17 cellular contexts compared by ENCODE assay signal in the genomic region with DNA sequence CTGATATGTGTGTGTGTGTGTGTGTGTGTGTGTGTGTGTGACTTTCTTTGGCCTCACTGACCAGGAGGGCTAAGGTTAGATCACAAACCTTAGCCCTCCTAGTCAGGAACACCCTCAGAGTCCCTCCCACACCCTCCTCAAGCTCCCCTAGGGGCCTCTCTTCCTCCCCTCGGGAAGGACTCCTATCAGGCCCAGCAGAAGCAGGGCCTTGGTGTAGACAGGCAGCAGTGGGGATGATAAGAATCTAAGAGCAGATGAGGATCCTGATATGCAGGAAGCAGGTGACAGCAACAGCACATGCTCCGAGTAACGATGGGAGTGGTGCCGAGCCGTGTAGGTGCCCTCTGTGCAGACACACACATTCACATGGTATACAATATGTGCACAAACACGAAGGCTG. TPM values are rescaled to one million over a fixed set of nuclear protein-coding genes. Genes with fewer than 3 reads are reported as not detected.
A peak's percentile ranks its signal among the peaks of the same experiment; 100 is the strongest.
DNase-seq lines count a peak whose midpoint lies in the region; ATAC-seq lines count a peak whose summit lies in the region.
"Had no signal": no experiment of that assay in that cellular context is flagged by ENCODE, and none has a peak within 500 bp of the region (broad histone marks: within the 10 kb centered on the region; RNA-seq: fewer than 3 reads in every experiment).

No MANE protein-coding gene starts in this region.

- H3K9me3 ChIP-seq in mesenchymal stem cell (ENCODE audit: control insufficient read depth, low read length), result no peaks in the 10 kb centered on the region

- no peak overlapping the region for H2BK120ac ChIP-seq in mesenchymal stem cell (ENCODE audit: low read depth, low read length)

- peak; percentile 26 for ATAC-seq in activated naive CD8-positive, alpha-beta T cell treated with anti-CD3 and anti-CD28 coated beads, Interleukin-2, amount 10 ng/mL, durations not matched to agents 7 days and 5 days (ENCODE audit: low read depth)
- ATAC-seq in activated naive CD8-positive, alpha-beta T cell treated with anti-CD3 and anti-CD28 coated beads, Interleukin-2, amount 50 U/mL, for 24 hours, result no peak
- ATAC-seq in T-cell (replicated peaks in 1 of 4) (peak in 3 of 4 experiments; percentile 40 to 47 (median 44)), GM21367 (IDR thresholded peaks at IDR 0.05; ENCODE audit: unreplicated experiment) (no peak)
- ATAC-seq in activated CD8-positive, alpha-beta memory T cell treated with anti-CD3 and anti-CD28 coated beads, Interleukin-2, amount 10 ng/mL, durations not matched to agents 7 days and 5 days, result no peak
- ATAC-seq: Panc1 had no signal

- H3K27me3 ChIP-seq in mesenchymal stem cell (ENCODE audit: control insufficient read depth in 1 of 2, insufficient read depth in 1 of 2, low read length in 2 of 2), result no peaks in the 10 kb centered on the region

- no peak overlapping the region for H3K4me2 ChIP-seq in mesenchymal stem cell (ENCODE audit: low read length, poor library complexity, severe bottlenecking)

- H3K14ac ChIP-seq in mesenchymal stem cell (ENCODE audit: low read length in 2 of 2), result no peak overlapping the region

- POLR2A ChIA-PET in activated naive CD8-positive, alpha-beta T cell treated with anti-CD3 and anti-CD28 coated beads, Interleukin-2, amount 10 ng/mL, durations not matched to agents 7 days and 5 days (lab: Charles Lee), result no interaction called here
- POLR2A ChIA-PET in T-cell (lab: Charles Lee), result interaction anchor here in 1 of 2 donors (0.6 kb wide), 1 partner anchor 264 kb away, joined by 4 read pairs; no protein-coding TSS in a partner anchor

- H3K36me3 ChIP-seq in mesenchymal stem cell (ENCODE audit: control insufficient read depth in 1 of 2, insufficient read depth in 2 of 2, low read depth in 1 of 2, low read length in 2 of 2), result peaks cover 6 to 21% of the 10 kb centered on the region in 2 experiments

- WGBS in mesenchymal stem cell, result 82% methylated on average over 5 of the region's 6 CpGs

- H3K27ac ChIP-seq in mesenchymal stem cell (ENCODE audit: low read length, poor library complexity, severe bottlenecking), result no peak overlapping the region
- H3K27ac ChIP-seq: C4-2B had no signal

- no peak for DNase-seq in activated naive CD8-positive, alpha-beta T cell treated with anti-CD3 and anti-CD28 coated beads, Interleukin-2, amount 10 ng/mL, durations not matched to agents 7 days and 5 days
- no peak for DNase-seq in activated naive CD8-positive, alpha-beta T cell treated with anti-CD3 and anti-CD28 coated beads, Interleukin-2, amount 50 U/mL, for 24 hours
- DNase-seq in T-cell, result no peak
- DNase-seq in mesenchymal stem cell, result no peak
- no peak for DNase-seq in activated CD8-positive, alpha-beta memory T cell treated with anti-CD3 and anti-CD28 coated beads, Interleukin-2, amount 10 ng/mL, durations not matched to agents 7 days and 5 days
- no peak for DNase-seq in DMS79 treated with DMSO at 0.1 percent for 48 hours (lab: John Stamatoyannopoulos, UW)
- DNase-seq in activated effector memory CD4-positive, alpha-beta T cell treated with anti-CD3 and anti-CD28 coated beads, Interleukin-2, amount 50 U/mL, for 16 hours, result no peak
- DNase-seq: Karpas-422, NCI-H1105 treated with DMSO at 0.1 percent for 48 hours, NCI-H187, NCI-H2171, NCI-H446 treated with DMSO at 0.1 percent for 48 hours, NCI-H774, Right ventricle myocardium superior had no signal

- H3K27ac Mint-ChIP-seq in activated naive CD8-positive, alpha-beta T cell treated with anti-CD3 and anti-CD28 coated beads, Interleukin-2, amount 10 ng/mL, durations not matched to agents 7 days and 5 days, result no peak overlapping the region
- H3K27ac Mint-ChIP-seq in activated naive CD8-positive, alpha-beta T cell treated with anti-CD3 and anti-CD28 coated beads, Interleukin-2, amount 50 U/mL, for 24 hours, result no peak overlapping the region
- H3K27ac Mint-ChIP-seq in T-cell, result no peak overlapping the region
- H3K27ac Mint-ChIP-seq in activated CD8-positive, alpha-beta memory T cell treated with anti-CD3 and anti-CD28 coated beads, Interleukin-2, amount 10 ng/mL, durations not matched to agents 7 days and 5 days, result no peak overlapping the region

- H3K4me1 ChIP-seq in mesenchymal stem cell (ENCODE audit: control insufficient read depth, insufficient read depth, low read depth, low read length), result peaks cover 14% of the 10 kb centered on the region

- no peak overlapping the region for H3K4me3 Mint-ChIP-seq in activated naive CD8-positive, alpha-beta T cell treated with anti-CD3 and anti-CD28 coated beads, Interleukin-2, amount 10 ng/mL, durations not matched to agents 7 days and 5 days
- no peak overlapping the region for H3K4me3 Mint-ChIP-seq in activated naive CD8-positive, alpha-beta T cell treated with anti-CD3 and anti-CD28 coated beads, Interleukin-2, amount 50 U/mL, for 24 hours
- H3K4me3 Mint-ChIP-seq in T-cell, result no peak overlapping the region
- no peak overlapping the region for H3K4me3 Mint-ChIP-seq in activated CD8-positive, alpha-beta memory T cell treated with anti-CD3 and anti-CD28 coated beads, Interleukin-2, amount 10 ng/mL, durations not matched to agents 7 days and 5 days

- no peak overlapping the region for H2BK5ac ChIP-seq in mesenchymal stem cell (ENCODE audit: low read depth, low read length, poor library complexity, severe bottlenecking)

- H3K23ac ChIP-seq in mesenchymal stem cell (ENCODE audit: low read length in 2 of 2), result no peak overlapping the region

- H2BK15ac ChIP-seq in mesenchymal stem cell (ENCODE audit: low read depth, poor library complexity, severe bottlenecking), result no peak overlapping the region

- no peaks in the 10 kb centered on the region for H3K27me3 Mint-ChIP-seq in activated naive CD8-positive, alpha-beta T cell treated with anti-CD3 and anti-CD28 coated beads, Interleukin-2, amount 10 ng/mL, durations not matched to agents 7 days and 5 days
- H3K27me3 Mint-ChIP-seq in activated naive CD8-positive, alpha-beta T cell treated with anti-CD3 and anti-CD28 coated beads, Interleukin-2, amount 50 U/mL, for 24 hours, result no peaks in the 10 kb centered on the region
- H3K27me3 Mint-ChIP-seq in T-cell, result no peaks in the 10 kb centered on the region
- H3K27me3 Mint-ChIP-seq in activated CD8-positive, alpha-beta memory T cell treated with anti-CD3 and anti-CD28 coated beads, Interleukin-2, amount 10 ng/mL, durations not matched to agents 7 days and 5 days, result no peaks in the 10 kb centered on the region

- peak overlapping the region; percentile 6 for H4K91ac ChIP-seq in mesenchymal stem cell (ENCODE audit: low read length)

- H2AFZ ChIP-seq in mesenchymal stem cell (ENCODE audit: low read depth, low read length), result no peak overlapping the region

- no peaks in the 10 kb centered on the region for H3K79me1 ChIP-seq in mesenchymal stem cell (replicated peaks; ENCODE audit: low read length, poor library complexity, severe bottlenecking)

- H2BK12ac ChIP-seq in mesenchymal stem cell (ENCODE audit: low read length in 2 of 2), result no peak overlapping the region

- H3K36me3 Mint-ChIP-seq in activated naive CD8-positive, alpha-beta T cell treated with anti-CD3 and anti-CD28 coated beads, Interleukin-2, amount 10 ng/mL, durations not matched to agents 7 days and 5 days, result peaks cover 7% of the 10 kb centered on the region
- H3K36me3 Mint-ChIP-seq in activated naive CD8-positive, alpha-beta T cell treated with anti-CD3 and anti-CD28 coated beads, Interleukin-2, amount 50 U/mL, for 24 hours (ENCODE audit: low read depth), result peaks cover 9% of the 10 kb centered on the region
- H3K36me3 Mint-ChIP-seq in T-cell, result peaks cover 17% of the 10 kb centered on the region
- H3K36me3 Mint-ChIP-seq in activated CD8-positive, alpha-beta memory T cell treated with anti-CD3 and anti-CD28 coated beads, Interleukin-2, amount 10 ng/mL, durations not matched to agents 7 days and 5 days, result peaks cover 9% of the 10 kb centered on the region

- no peak overlapping the region for H4K8ac ChIP-seq in mesenchymal stem cell (ENCODE audit: low read length)

- peaks cover 4% of the 10 kb centered on the region for H3K4me1 Mint-ChIP-seq in activated naive CD8-positive, alpha-beta T cell treated with anti-CD3 and anti-CD28 coated beads, Interleukin-2, amount 10 ng/mL, durations not matched to agents 7 days and 5 days
- H3K4me1 Mint-ChIP-seq in activated naive CD8-positive, alpha-beta T cell treated with anti-CD3 and anti-CD28 coated beads, Interleukin-2, amount 50 U/mL, for 24 hours, result no peaks in the 10 kb centered on the region
- peaks cover 7 to 16% (median 16%) of the 10 kb centered on the region in 3 donors for H3K4me1 Mint-ChIP-seq in T-cell
- H3K4me1 Mint-ChIP-seq in activated CD8-positive, alpha-beta memory T cell treated with anti-CD3 and anti-CD28 coated beads, Interleukin-2, amount 10 ng/mL, durations not matched to agents 7 days and 5 days, result peaks cover 3% of the 10 kb centered on the region

- H3K9ac ChIP-seq in mesenchymal stem cell (ENCODE audit: low read length), result no peak overlapping the region

- no peak overlapping the region for H3K18ac ChIP-seq in mesenchymal stem cell (ENCODE audit: low read depth in 1 of 2, low read length in 2 of 2)

- no peaks in the 10 kb centered on the region for H3K9me3 Mint-ChIP-seq in activated naive CD8-positive, alpha-beta T cell treated with anti-CD3 and anti-CD28 coated beads, Interleukin-2, amount 10 ng/mL, durations not matched to agents 7 days and 5 days
- H3K9me3 Mint-ChIP-seq in activated naive CD8-positive, alpha-beta T cell treated with anti-CD3 and anti-CD28 coated beads, Interleukin-2, amount 50 U/mL, for 24 hours, result no peaks in the 10 kb centered on the region
- H3K9me3 Mint-ChIP-seq in T-cell, result no peaks in the 10 kb centered on the region
- no peaks in the 10 kb centered on the region for H3K9me3 Mint-ChIP-seq in activated CD8-positive, alpha-beta memory T cell treated with anti-CD3 and anti-CD28 coated beads, Interleukin-2, amount 10 ng/mL, durations not matched to agents 7 days and 5 days (ENCODE audit: low read depth)

- H3K4me3 ChIP-seq in mesenchymal stem cell (ENCODE audit: insufficient read depth in 1 of 2, low read depth in 1 of 2, low read length in 2 of 2), result no peak overlapping the region

- CTCF ChIA-PET in T-cell (lab: Charles Lee), result no interaction called here
- CTCF ChIA-PET in activated CD8-positive, alpha-beta memory T cell treated with anti-CD3 and anti-CD28 coated beads, Interleukin-2, amount 10 ng/mL, durations not matched to agents 7 days and 5 days (lab: Charles Lee), result interaction anchor here (0.7 to 1.5 kb wide), 3 partner anchors 36 to 313 kb away, joined by 3 to 5 read pairs (median 3); no protein-coding TSS in a partner anchor

- no peak overlapping the region for H3K4ac ChIP-seq in mesenchymal stem cell (ENCODE audit: low read depth in 1 of 2, low read length in 2 of 2)

- H2AK5ac ChIP-seq in mesenchymal stem cell (ENCODE audit: low read length, severe bottlenecking), result no peak overlapping the region

RNA-seq across cellular contexts. Expression of gene PLEK2, which starts 20.7 kb away (rescaled TPM):
- under 1 TPM; 0.85 to 0.97 TPM for total RNA-seq in activated naive CD8-positive, alpha-beta T cell treated with anti-CD3 and anti-CD28 coated beads, Interleukin-2, amount 10 ng/mL, durations not matched to agents 7 days and 5 days
- 1 to 10 TPM in 4 of 5 donors, under 1 TPM in 1; 0.79 to 4.0 (median 3.5) TPM for total RNA-seq in T-cell
- polyA plus RNA-seq in mesenchymal stem cell (2013, experiment 1 of 2), result 1.3 TPM
- 1.3 TPM for polyA plus RNA-seq in mesenchymal stem cell (2013, experiment 2 of 2)
- under 1 TPM in 1 of 2 experiments, not detected in 1; 0.44 TPM for total RNA-seq in activated CD8-positive, alpha-beta memory T cell treated with anti-CD3 and anti-CD28 coated beads, Interleukin-2, amount 10 ng/mL, durations not matched to agents 7 days and 5 days
- total RNA-seq: Right ventricle myocardium superior had no signal

RNA-seq across cellular contexts. Expression of gene EIF2S1, which starts 31.1 kb away (rescaled TPM):
- 100 to 1,000 TPM in 1 of 2 experiments, 10 to 100 TPM in 1; 93.2 to 103 TPM for total RNA-seq in activated naive CD8-positive, alpha-beta T cell treated with anti-CD3 and anti-CD28 coated beads, Interleukin-2, amount 10 ng/mL, durations not matched to agents 7 days and 5 days
- total RNA-seq in T-cell, result 10 to 100 TPM; 38.8 to 66.0 (median 57.0) TPM
- polyA plus RNA-seq in mesenchymal stem cell (2013, experiment 1 of 2), result 38.2 TPM
- 38.2 TPM for polyA plus RNA-seq in mesenchymal stem cell (2013, experiment 2 of 2)
- total RNA-seq in activated CD8-positive, alpha-beta memory T cell treated with anti-CD3 and anti-CD28 coated beads, Interleukin-2, amount 10 ng/mL, durations not matched to agents 7 days and 5 days, result 100 to 1,000 TPM; 145 to 189 TPM

RNA-seq across cellular contexts. Expression of gene ATP6V1D, which starts 31.7 kb away (rescaled TPM):
- 10 to 100 TPM; 38.7 to 41.9 TPM for total RNA-seq in activated naive CD8-positive, alpha-beta T cell treated with anti-CD3 and anti-CD28 coated beads, Interleukin-2, amount 10 ng/mL, durations not matched to agents 7 days and 5 days
- total RNA-seq in T-cell, result 10 to 100 TPM; 20.9 to 31.1 (median 24.5) TPM
- polyA plus RNA-seq in mesenchymal stem cell (2013, experiment 1 of 2), result 73.0 TPM
- 73.1 TPM for polyA plus RNA-seq in mesenchymal stem cell (2013, experiment 2 of 2)
- 10 to 100 TPM; 32.4 to 33.5 TPM for total RNA-seq in activated CD8-positive, alpha-beta memory T cell treated with anti-CD3 and anti-CD28 coated beads, Interleukin-2, amount 10 ng/mL, durations not matched to agents 7 days and 5 days

Comparison
In these comparisons a context has a peak if more than half of its experiments do, and no peak if none do; other contexts are left out.
1. ATAC-seq: peak in activated naive CD8-positive, alpha-beta T cell treated with anti-CD3 and anti-CD28 coated beads, Interleukin-2, amount 10 ng/mL, durations not matched to agents 7 days and 5 days (single experiment) and T-cell (3 of 4); none in activated naive CD8-positive, alpha-beta T cell treated with anti-CD3 and anti-CD28 coated beads, Interleukin-2, amount 50 U/mL, for 24 hours (single experiment), GM21367 (single experiment) and activated CD8-positive, alpha-beta memory T cell treated with anti-CD3 and anti-CD28 coated beads, Interleukin-2, amount 10 ng/mL, durations not matched to agents 7 days and 5 days (single experiment).